Comparison of ENCODE assay signal across 8 cellular contexts in the genomic region with DNA sequence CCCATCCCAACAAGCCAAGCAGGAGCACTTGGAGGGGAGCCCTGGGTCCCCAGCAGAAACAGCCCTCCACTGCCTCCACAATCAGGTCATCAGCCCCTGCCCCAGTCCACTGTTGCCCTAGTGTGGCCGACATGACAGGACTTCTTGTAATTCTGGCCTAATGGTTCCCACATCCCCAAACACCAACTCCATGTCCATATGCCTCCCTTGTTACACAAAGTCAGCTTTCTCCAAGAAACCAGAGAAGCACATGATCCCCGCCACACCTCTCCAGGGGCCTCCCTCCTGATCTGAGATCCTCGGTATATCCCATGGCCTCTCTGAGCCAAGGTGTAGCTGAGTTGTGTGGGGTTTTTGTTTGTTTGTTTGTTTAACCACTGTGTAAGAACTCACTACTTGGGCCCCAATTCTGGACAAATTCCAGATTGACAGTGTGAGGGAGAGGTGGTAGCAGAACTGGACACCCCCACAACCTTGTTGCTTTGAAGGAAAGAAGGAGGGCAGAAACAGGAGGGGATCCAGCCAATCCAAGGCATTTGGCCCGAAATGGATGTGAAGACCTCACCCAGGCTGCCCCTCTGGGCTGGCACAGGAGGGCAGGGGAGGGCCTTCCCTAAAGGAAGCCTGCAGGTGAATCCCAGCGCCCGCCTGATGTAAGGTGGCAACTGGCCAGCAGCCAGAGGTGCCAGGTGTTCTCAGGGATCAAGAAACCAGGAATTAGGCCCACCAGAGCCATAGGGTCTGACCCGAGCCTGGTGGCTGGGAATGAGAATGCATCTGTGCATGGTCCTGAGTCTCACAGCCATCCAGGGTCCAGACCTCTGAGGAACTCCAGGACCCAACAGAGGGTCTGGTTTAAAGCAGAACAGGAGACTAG. TPM values are rescaled to one million over a fixed set of nuclear protein-coding genes. Genes with fewer than 3 reads are reported as not detected.
DNase-seq lines count a peak whose midpoint lies in the region; ATAC-seq and TF ChIP-seq lines count a peak whose summit lies in the region.

No MANE protein-coding gene starts in this region.

- H2BK12ac ChIP-seq in mesenchymal stem cell (ENCODE audit: low read length in 2 of 2): peak overlapping the region in 1 of 2 experiments; percentile 64

- peak overlapping the region in 1 of 2 experiments; percentile 30 for H3K14ac ChIP-seq in mesenchymal stem cell (ENCODE audit: low read length in 2 of 2)

- no peak overlapping the region for H4K91ac ChIP-seq in mesenchymal stem cell (ENCODE audit: low read length)

- peak overlapping the region; percentile 20 for H2AK5ac ChIP-seq in mesenchymal stem cell (ENCODE audit: low read length, severe bottlenecking)

- no peak overlapping the region for H2BK5ac ChIP-seq in mesenchymal stem cell (ENCODE audit: low read depth, low read length, poor library complexity, severe bottlenecking)

- no peak overlapping the region for H4K8ac ChIP-seq in mesenchymal stem cell (ENCODE audit: low read length)

- no peak overlapping the region for H3K4ac ChIP-seq in mesenchymal stem cell (ENCODE audit: low read depth in 1 of 2, low read length in 2 of 2)

- no peak overlapping the region for H3K23ac ChIP-seq in mesenchymal stem cell (ENCODE audit: low read length in 2 of 2)

- no peak overlapping the region for H2BK120ac ChIP-seq in mesenchymal stem cell (ENCODE audit: low read depth, low read length)

- H3K27me3 ChIP-seq in BE2C: no peaks in the 10 kb centered on the region
- no peaks in the 10 kb centered on the region for H3K27me3 ChIP-seq in mesenchymal stem cell (ENCODE audit: control insufficient read depth in 1 of 2, insufficient read depth in 1 of 2, low read length in 2 of 2)
- H3K27me3 ChIP-seq in gastrocnemius medialis: no peaks in the 10 kb centered on the region

- H3K9ac ChIP-seq in mesenchymal stem cell (ENCODE audit: low read length): no peak overlapping the region

- no peak overlapping the region for H3K4me3 ChIP-seq in BE2C (ENCODE audit: low read depth, low read length)
- no peak overlapping the region for H3K4me3 ChIP-seq in mesenchymal stem cell (ENCODE audit: insufficient read depth in 1 of 2, low read depth in 1 of 2, low read length in 2 of 2)
- no peak overlapping the region for H3K4me3 ChIP-seq in gastrocnemius medialis

- H2BK15ac ChIP-seq in mesenchymal stem cell (ENCODE audit: low read depth, poor library complexity, severe bottlenecking): peak overlapping the region; percentile 84

- H3K4me1 ChIP-seq in BE2C (peaks cover 8% of the 10 kb centered on the region), mesenchymal stem cell (ENCODE audit: control insufficient read depth, insufficient read depth, low read depth, low read length) (peaks cover 25% of the 10 kb centered on the region), gastrocnemius medialis (peaks cover 0 to 5% of the 10 kb centered on the region in 2 donors)

- peaks cover 6% of the 10 kb centered on the region for H3K79me1 ChIP-seq in mesenchymal stem cell (replicated peaks; ENCODE audit: low read length, poor library complexity, severe bottlenecking)

- H3K27ac ChIP-seq in mesenchymal stem cell (ENCODE audit: low read length, poor library complexity, severe bottlenecking) (no peak overlapping the region), gastrocnemius medialis (no peak overlapping the region)

- 93% methylated on average over 7 of the region's 7 CpGs for WGBS in mesenchymal stem cell

- no peak overlapping the region for H2AFZ ChIP-seq in mesenchymal stem cell (ENCODE audit: low read depth, low read length)

- TF ChIP-seq POLR2A in gastrocnemius medialis (IDR thresholded peaks at IDR 0.05): no peak

- H3K9me3 ChIP-seq in BE2C: no peaks in the 10 kb centered on the region
- H3K9me3 ChIP-seq in mesenchymal stem cell (ENCODE audit: control insufficient read depth, low read length): no peaks in the 10 kb centered on the region
- no peaks in the 10 kb centered on the region for H3K9me3 ChIP-seq in gastrocnemius medialis

- no peak for ATAC-seq in gastrocnemius medialis

- intact Hi-C loops in gastrocnemius medialis (cut with DNase I; ENCODE audit: low total_unique reads): no loop called here

- DNase-seq in BE2C (no peak), mesenchymal stem cell (peak; percentile 25), epidermal melanocyte (ENCODE audit: insufficient read length, low spot score) (no peak), gastrocnemius medialis (no peak), cortex of kidney (lab: John Stamatoyannopoulos, UW) (no peak), COLO829 (ENCODE audit: low spot score) (no peak)
- peak; percentile 48 for DNase-seq in activated CD8-positive, alpha-beta memory T cell treated with anti-CD3 and anti-CD28 coated beads, Interleukin-2, amount 50 U/mL, for 48 hours

- no peaks in the 10 kb centered on the region for H3K36me3 ChIP-seq in BE2C
- H3K36me3 ChIP-seq in mesenchymal stem cell (ENCODE audit: control insufficient read depth in 1 of 2, insufficient read depth in 2 of 2, low read depth in 1 of 2, low read length in 2 of 2): peaks cover 4 to 17% of the 10 kb centered on the region in 2 experiments
- H3K36me3 ChIP-seq in gastrocnemius medialis: no peaks in the 10 kb centered on the region

- 0 out of 2 replicates have a peak, but pooled peaks have one; percentile 10 for TF ChIP-seq CTCF in BE2C (IDR thresholded peaks at IDR 0.05; ENCODE audit: low read depth, low read length)
- TF ChIP-seq CTCF in GM12874 (IDR thresholded peaks at IDR 0.05; ENCODE audit: insufficient read depth, low read depth, low read length): peak; percentile 6; the same call in 1 of the 2 replicates
- TF ChIP-seq CTCF in gastrocnemius medialis (IDR thresholded peaks at IDR 0.05 in 4 of 5, conservative IDR thresholded peaks at IDR 0.05 in 1 of 5): no peak

- peak overlapping the region in 1 of 2 experiments; percentile 5 for H3K18ac ChIP-seq in mesenchymal stem cell (ENCODE audit: low read depth in 1 of 2, low read length in 2 of 2)

- H3K4me2 ChIP-seq in mesenchymal stem cell (ENCODE audit: low read length, poor library complexity, severe bottlenecking): no peak overlapping the region

- in situ Hi-C loops in gastrocnemius medialis (cut with MboI; ENCODE audit: low sequenced_read_pairs in 4 of 4): no loop called here

RNA-seq across cellular contexts. Expression of a gene that starts 13.5 kb away (rescaled TPM):
- 22.5 TPM for polyA plus RNA-seq in BE2C (2012; ENCODE audit: insufficient read depth, insufficient read length, low read depth)
- 33.6 TPM for polyA plus RNA-seq in mesenchymal stem cell (2013, experiment 1 of 2)
- polyA plus RNA-seq in mesenchymal stem cell (2013, experiment 2 of 2): 35.8 TPM
- total RNA-seq in gastrocnemius medialis: 10 to 100 TPM in 1 of 4 donors, 1 to 10 TPM in 3; 5.5 to 20.6 (median 8.4) TPM

Comparison
In these comparisons a context has a peak if more than half of its experiments do, and no peak if none do; other contexts are left out.
1. DNase-seq: peak in activated CD8-positive, alpha-beta memory T cell treated with anti-CD3 and anti-CD28 coated beads, Interleukin-2, amount 50 U/mL, for 48 hours (single experiment) and mesenchymal stem cell (single experiment); none in BE2C (single experiment), epidermal melanocyte (single experiment), gastrocnemius medialis (0 of 2), cortex of kidney (single experiment) and COLO829 (single experiment).
2. CTCF ChIP-seq: peak in BE2C (single experiment) and GM12874 (single experiment); none in gastrocnemius medialis (0 of 5).